Comparison of ENCODE assay signal across 22 cellular contexts in the genomic region with DNA sequence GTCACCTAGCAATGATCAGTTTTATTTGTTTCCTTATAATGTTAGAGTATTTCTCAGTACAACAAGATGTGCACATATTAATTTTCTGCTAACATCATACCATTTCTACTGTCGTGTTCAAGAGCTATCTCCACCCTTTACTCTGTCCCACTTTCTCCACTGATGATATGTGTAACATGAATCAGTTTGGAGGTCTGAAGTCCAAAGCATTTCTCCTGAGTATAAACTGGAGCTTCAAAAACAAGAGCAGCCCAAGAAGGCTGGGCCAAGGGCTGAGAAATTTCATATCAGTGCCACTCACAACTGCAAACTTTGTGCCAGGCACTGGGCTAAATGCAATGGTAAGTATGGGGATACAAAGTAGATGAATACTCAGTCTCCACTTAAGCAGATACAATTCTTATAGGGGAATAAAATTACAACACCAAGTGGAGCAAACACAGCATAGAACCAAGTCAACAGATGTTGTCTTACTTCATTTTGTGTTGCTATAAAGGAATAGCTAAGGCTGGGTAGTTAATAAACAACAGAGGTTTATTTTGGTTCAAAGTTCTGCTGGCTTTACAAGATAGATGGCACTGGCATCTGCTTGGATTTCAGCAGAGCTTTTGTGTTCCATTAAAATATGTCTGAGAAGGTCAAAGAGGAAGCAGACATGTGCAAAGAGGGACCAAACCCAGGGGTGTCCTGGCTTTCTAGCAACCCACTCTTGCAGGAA. TPM values are rescaled to one million over a fixed set of nuclear protein-coding genes. Genes with fewer than 3 reads are reported as not detected.
"Had no signal": no experiment of that assay in that cellular context is flagged by ENCODE, and none has a peak within 500 bp of the region (broad histone marks: within the 10 kb centered on the region; RNA-seq: fewer than 3 reads in every experiment).

No MANE protein-coding gene starts in this region.

- H3K9me3 ChIP-seq: SJSA1 had no signal

- H3K27ac ChIP-seq: SJSA1, SK-N-MC had no signal

- H3K27me3 ChIP-seq: SJSA1 had no signal

- H3K4me1 ChIP-seq: SJSA1 had no signal

- H3K4me3 ChIP-seq: SJSA1, SK-N-MC had no signal

- H3K36me3 ChIP-seq: SJSA1 had no signal

- DNase-seq: KBM-7, NCI-H1092, NCI-H1105 treated with DMSO at 0.1 percent for 48 hours, NCI-H1417 treated with DMSO at 0.1 percent for 48 hours, NCI-H146, NCI-H1694 treated with DMSO at 0.1 percent for 48 hours, NCI-H1930, NCI-H2081, NCI-H2107, NCI-H2227 treated with DMSO at 0.1 percent for 48 hours, NCI-H524, NCI-H526 treated with DMSO at 0.1 percent for 48 hours, NCI-H774, Right ventricle myocardium superior, RPMI8226, SIG-M5 had no signal

RNA-seq across cellular contexts. Expression of a gene that starts 44.2 kb away (rescaled TPM):
- total RNA-seq: HT1080, LHCN-M2, MCF 10A, NCI-H460, Right ventricle myocardium superior, SJSA1 had no signal
